In the genomic region with DNA sequence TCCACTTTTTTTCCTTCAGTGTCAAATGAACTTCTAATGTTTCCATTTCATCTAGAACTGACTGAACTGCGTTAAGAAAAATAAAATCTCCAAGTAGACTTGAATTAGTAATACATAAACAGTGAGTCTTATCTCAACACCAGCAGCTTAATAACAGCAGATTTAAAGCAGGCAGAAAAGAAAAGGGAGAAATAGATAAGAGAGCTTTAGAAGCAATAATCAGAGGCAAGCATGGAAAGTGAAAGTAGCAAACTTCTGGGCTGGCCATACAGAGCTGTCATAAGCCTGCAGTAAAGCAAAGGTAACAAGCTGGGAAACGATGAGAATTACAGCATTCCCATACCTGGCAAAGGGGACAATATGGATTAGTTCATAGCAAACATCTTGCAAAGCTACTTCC, we compare ENCODE assay signal across 37 cellular contexts. TPM values are rescaled to one million over a fixed set of nuclear protein-coding genes. Genes with fewer than 3 reads are reported as not detected.
"Had no signal": no experiment of that assay in that cellular context is flagged by ENCODE, and none has a peak within 500 bp of the region (broad histone marks: within the 10 kb centered on the region; RNA-seq: fewer than 3 reads in every experiment).

No MANE protein-coding gene starts in this region.

- H3K27ac ChIP-seq: adrenal gland, ascending aorta, breast epithelium, cardiac muscle cell, colonic mucosa, WERI-Rb-1 had no signal

- H3K27me3 ChIP-seq: adrenal gland, ascending aorta, breast epithelium, cardiac muscle cell, colonic mucosa had no signal

- H3K4me3 ChIP-seq: adrenal gland, ascending aorta, breast epithelium, cardiac muscle cell, colonic mucosa had no signal

- ATAC-seq: activated CD4-positive, CD25-positive, alpha-beta regulatory T cell treated with anti-CD3 and anti-CD28 coated beads, Interleukin-2, amount 50 U/mL, for 24 hours; activated CD8-positive, alpha-beta memory T cell treated with anti-CD3 and anti-CD28 coated beads, Interleukin-2, amount 10 ng/mL, durations not matched to agents 7 days and 5 days; activated CD8-positive, alpha-beta T cell treated with anti-CD3 and anti-CD28 coated beads, Interleukin-2, amount 10 ng/mL, durations not matched to agents 7 days and 5 days; activated naive CD8-positive, alpha-beta T cell treated with anti-CD3 and anti-CD28 coated beads, Interleukin-2, amount 50 U/mL, for 24 hours; esophagus mucosa; T-helper 17 cell had no signal

- H3K9me3 ChIP-seq: adrenal gland, colonic mucosa had no signal

- DNase-seq: activated B cell treated with CpG ODN at 0.5 μM for 24 hours; activated CD4-positive, alpha-beta T cell treated with anti-CD3 and anti-CD28 coated beads for 48 hours; activated CD4-positive, alpha-beta T cell treated with anti-CD3 and anti-CD28 coated beads, Interleukin-2, amount 50 U/mL, for 1 hour; activated CD4-positive, alpha-beta T cell treated with anti-CD3 and anti-CD28 coated beads, Interleukin-2, amount 50 U/mL, for 48 hours; activated CD8-positive, alpha-beta memory T cell treated with anti-CD3 and anti-CD28 coated beads, Interleukin-2, amount 10 ng/mL, durations not matched to agents 7 days and 5 days; activated CD8-positive, alpha-beta memory T cell treated with anti-CD3 and anti-CD28 coated beads, Interleukin-2, amount 50 U/mL, for 4 hours; activated CD8-positive, alpha-beta T cell treated with anti-CD3 and anti-CD28 coated beads, Interleukin-2, amount 10 ng/mL, durations not matched to agents 7 days and 5 days; activated effector memory CD4-positive, alpha-beta T cell treated with anti-CD3 and anti-CD28 coated beads, Interleukin-2, amount 50 U/mL, for 16 hours; activated naive CD4-positive, alpha-beta T cell treated with anti-CD3 and anti-CD28 coated beads for 36 hours; activated naive CD8-positive, alpha-beta T cell treated with anti-CD3 and anti-CD28 coated beads for 36 hours; activated naive CD8-positive, alpha-beta T cell treated with anti-CD3 and anti-CD28 coated beads, Interleukin-2, amount 50 U/mL, for 24 hours; activated T-cell treated with anti-CD3 and anti-CD28 coated beads, Interleukin-2, amount 50 U/mL, for 1 hour; activated T-cell treated with anti-CD3 and anti-CD28 coated beads, Interleukin-2, amount 50 U/mL, for 48 hours; adrenal gland; amygdala; central memory CD4-positive, alpha-beta T cell; cerebellar nuclear complex; colonic mucosa; effector CD8-positive, alpha-beta T cell; endodermal cell; foreskin fibroblast; head of caudate nucleus; T-helper 1 cell; T-helper 17 cell; T1000; WERI-Rb-1 had no signal

- H3K4me1 ChIP-seq: adrenal gland, ascending aorta, breast epithelium, colonic mucosa had no signal

- H3K36me3 ChIP-seq: adrenal gland, ascending aorta, breast epithelium, cardiac muscle cell, colonic mucosa, WERI-Rb-1 had no signal

RNA-seq across cellular contexts. Expression of gene ANGPT4, which starts 16.9 kb away (rescaled TPM):
- total RNA-seq: activated B cell treated with CpG ODN at 0.5 μM for 24 hours; activated CD8-positive, alpha-beta memory T cell treated with anti-CD3 and anti-CD28 coated beads for 36 hours; activated CD8-positive, alpha-beta memory T cell treated with anti-CD3 and anti-CD28 coated beads, Interleukin-2, amount 10 ng/mL, durations not matched to agents 7 days and 5 days; activated CD8-positive, alpha-beta T cell treated with anti-CD3 and anti-CD28 coated beads, Interleukin-2, amount 10 ng/mL, durations not matched to agents 7 days and 5 days; activated naive CD4-positive, alpha-beta T cell treated with anti-CD3 and anti-CD28 coated beads for 36 hours; activated naive CD8-positive, alpha-beta T cell treated with anti-CD3 and anti-CD28 coated beads for 36 hours; activated T-helper 1 cell treated with anti-CD3 and anti-CD28 coated beads, Interleukin-12 subunit alpha, Interleukin-12 subunit beta, Interleukin-2, Interleukin-4 antibody, amounts not matched to agents 30 ng/mL and 10 ng/mL and 1 ng/mL, durations not matched to agents 14 hours and 24 hours and 36 hours; activated T-helper 2 cell treated with anti-CD3 and anti-CD28 coated beads, Interferon-gamma antibody, Interleukin-2, Interleukin-4, amounts not matched to agents 10 μg/mL and 5 μg/mL and 100 μg/mL, durations not matched to agents 14 hours and 24 hours and 36 hours; dermis microvascular lymphatic vessel endothelial cell; epithelial cell of proximal tubule; frontal cortex; T-helper 17 cell had no signal
